22 cellular contexts compared by ENCODE assay signal in the genomic region with DNA sequence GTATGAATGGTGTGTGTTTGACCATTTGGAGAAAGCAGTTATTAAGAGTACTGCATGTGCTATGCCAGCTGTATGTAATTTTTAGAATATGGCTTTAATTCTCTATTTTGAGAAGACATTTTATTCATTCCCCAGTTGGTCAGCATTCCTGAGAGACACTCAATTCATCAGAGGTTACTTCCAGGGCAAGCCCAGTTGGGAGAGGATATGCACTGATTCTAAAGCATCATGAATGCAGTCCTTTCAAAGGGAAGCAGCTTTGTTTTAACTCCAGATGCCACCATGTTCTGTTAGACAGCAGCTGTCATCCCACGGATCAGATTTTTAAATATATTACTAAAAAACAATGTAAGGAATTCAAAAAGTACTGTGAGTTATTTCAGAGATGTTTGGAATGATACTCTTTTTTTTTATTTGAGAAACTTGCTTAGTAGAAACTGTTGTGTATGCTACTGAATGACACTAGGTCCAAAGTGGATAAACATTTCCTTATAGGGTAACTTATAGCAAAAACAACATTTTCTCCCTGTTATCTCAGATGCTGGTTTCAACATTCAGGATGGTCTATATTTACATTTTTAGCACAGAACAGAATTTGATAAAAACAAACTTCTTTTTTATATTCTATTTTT.
DNase-seq lines count a peak whose midpoint lies in the region; FAIRE-seq and TF ChIP-seq lines count a peak whose summit lies in the region.
"Had no signal": no experiment of that assay in that cellular context is flagged by ENCODE, and none has a peak within 500 bp of the region (broad histone marks: within the 10 kb centered on the region; RNA-seq: fewer than 3 reads in every experiment).

No MANE protein-coding gene starts in this region.

- H3K4me2 ChIP-seq in keratinocyte (ENCODE audit: control insufficient read depth, extremely low read depth, insufficient read depth, low read depth, low read length): no peak overlapping the region

- peaks cover 30% of the 10 kb centered on the region for H3K9me3 Mint-ChIP-seq in chondrocyte (ENCODE audit: low read depth)
- peaks cover 15% of the 10 kb centered on the region for H3K9me3 Mint-ChIP-seq in activated naive CD4-positive, alpha-beta T cell treated with anti-CD3 and anti-CD28 coated beads for 36 hours

- peaks cover 40% of the 10 kb centered on the region for H3K4me1 Mint-ChIP-seq in chondrocyte (ENCODE audit: low read depth)
- peaks cover 7% of the 10 kb centered on the region for H3K4me1 Mint-ChIP-seq in activated naive CD4-positive, alpha-beta T cell treated with anti-CD3 and anti-CD28 coated beads for 36 hours (ENCODE audit: low read depth)
- H3K4me1 Mint-ChIP-seq: naive thymus-derived CD8-positive, alpha-beta T cell had no signal

- H3K9ac ChIP-seq in keratinocyte (ENCODE audit: control insufficient read depth, extremely low read depth, insufficient read depth, low read length): no peak overlapping the region

- TF ChIP-seq CTCF in HFF-Myc (IDR thresholded peaks at IDR 0.05; ENCODE audit: low read depth, low read length, missing control alignments): no peak
- no peak for TF ChIP-seq CTCF in chondrocyte (IDR thresholded peaks at IDR 0.05)
- no peak for TF ChIP-seq CTCF in keratinocyte (optimal IDR thresholded peaks at IDR 0.05 in 1 of 3, IDR thresholded peaks at IDR 0.05 in 1 of 3, conservative IDR thresholded peaks at IDR 0.05 in 1 of 3; ENCODE audit: extremely low read depth in 1 of 3, insufficient read depth in 2 of 3, low read length in 3 of 3)
- no peak for TF ChIP-seq CTCF in sigmoid colon (IDR thresholded peaks at IDR 0.05)

- H3K27ac Mint-ChIP-seq in chondrocyte (ENCODE audit: unreplicated experiment): peak overlapping the region; percentile 65
- H3K27ac Mint-ChIP-seq in activated naive CD4-positive, alpha-beta T cell treated with anti-CD3 and anti-CD28 coated beads for 36 hours: no peak overlapping the region
- H3K27ac Mint-ChIP-seq: activated CD8-positive, alpha-beta T cell treated with anti-CD3 and anti-CD28 coated beads, Interleukin-2, amount 10 ng/mL, durations not matched to agents 7 days and 5 days; activated T-helper 17 cell treated with anti-CD3 and anti-CD28 coated beads, Interleukin-2, amount 50 U/mL, for 72 hours; naive thymus-derived CD8-positive, alpha-beta T cell had no signal

- peak; percentile 52 for FAIRE-seq in keratinocyte (lab: Jason Lieb, UNC)
- no peak for FAIRE-seq in GM19239 (lab: Jason Lieb, UNC)

- no peak overlapping the region for H3K4me3 Mint-ChIP-seq in chondrocyte (ENCODE audit: unreplicated experiment)
- no peak overlapping the region for H3K4me3 Mint-ChIP-seq in activated naive CD4-positive, alpha-beta T cell treated with anti-CD3 and anti-CD28 coated beads for 36 hours
- H3K4me3 Mint-ChIP-seq: activated CD8-positive, alpha-beta T cell treated with anti-CD3 and anti-CD28 coated beads, Interleukin-2, amount 10 ng/mL, durations not matched to agents 7 days and 5 days; activated T-helper 17 cell treated with anti-CD3 and anti-CD28 coated beads, Interleukin-2, amount 50 U/mL, for 72 hours; naive thymus-derived CD8-positive, alpha-beta T cell had no signal

- intact Hi-C loops in activated naive CD4-positive, alpha-beta T cell treated with anti-CD3 and anti-CD28 coated beads for 36 hours (cut with micrococcal nuclease): loop anchor here (5.0 kb wide), 1 partner anchor 529 kb away; a partner anchor contains a TSS
- intact Hi-C loops in sigmoid colon (cut with DNase I): no loop called here

- no peaks in the 10 kb centered on the region for H3K9me3 ChIP-seq in keratinocyte (ENCODE audit: control insufficient read depth, low read depth, low read length)
- peaks cover 0 to 7% (median 4%) of the 10 kb centered on the region in 4 donors for H3K9me3 ChIP-seq in sigmoid colon

- no peak for TF ChIP-seq EP300 in sigmoid colon (IDR thresholded peaks at IDR 0.05)

- H3K27me3 Mint-ChIP-seq in chondrocyte (ENCODE audit: low read depth): no peaks in the 10 kb centered on the region
- H3K27me3 Mint-ChIP-seq in activated naive CD4-positive, alpha-beta T cell treated with anti-CD3 and anti-CD28 coated beads for 36 hours (ENCODE audit: low read depth): no peaks in the 10 kb centered on the region
- H3K27me3 Mint-ChIP-seq: activated T-helper 17 cell treated with anti-CD3 and anti-CD28 coated beads, Interleukin-2, amount 50 U/mL, for 72 hours; naive thymus-derived CD8-positive, alpha-beta T cell had no signal

- H3K36me3 Mint-ChIP-seq in chondrocyte (ENCODE audit: low read depth): peaks cover 14% of the 10 kb centered on the region
- peaks cover 8% of the 10 kb centered on the region for H3K36me3 Mint-ChIP-seq in activated naive CD4-positive, alpha-beta T cell treated with anti-CD3 and anti-CD28 coated beads for 36 hours (ENCODE audit: low read depth)

- no peaks in the 10 kb centered on the region for H3K79me2 ChIP-seq in ACC112 (ENCODE audit: control insufficient read depth, insufficient read depth, low read length, unreplicated experiment)
- no peaks in the 10 kb centered on the region for H3K79me2 ChIP-seq in keratinocyte (ENCODE audit: control insufficient read depth, insufficient read depth, low read length)

- DNase-seq in HFF-Myc (ENCODE audit: extremely low read depth, low read depth): peak; percentile 37
- DNase-seq in chondrocyte (ENCODE audit: low spot score): no peak
- no peak for DNase-seq in keratinocyte (ENCODE audit: low read depth, low spot score)
- DNase-seq in activated naive CD4-positive, alpha-beta T cell treated with anti-CD3 and anti-CD28 coated beads for 36 hours: no peak
- no peak for DNase-seq in sigmoid colon
- DNase-seq in NCI-H2029 (lab: John Stamatoyannopoulos, UW): no peak
- DNase-seq in GM19239 (ENCODE audit: insufficient read length, low spot score): no peak
- DNase-seq: 8988T; activated CD8-positive, alpha-beta T cell treated with anti-CD3 and anti-CD28 coated beads, Interleukin-2, amount 10 ng/mL, durations not matched to agents 7 days and 5 days; Calu3; effector CD8-positive, alpha-beta T cell; head of caudate nucleus; KG1; left cardiac atrium; naive thymus-derived CD8-positive, alpha-beta T cell; NCI-H1105 treated with DMSO at 0.1 percent for 48 hours; retina; stimulated activated CD4-positive, alpha-beta T cell treated with anti-CD3 and anti-CD28 coated beads, Interleukin-2, amount 100 ng/mL, for 48 hours had no signal

- no peak for TF ChIP-seq POLR2A in sigmoid colon (IDR thresholded peaks at IDR 0.05)

- whole genome bisulfite sequencing in sigmoid colon, 2 donors: 68 to 85% methylated on average over 1 of the region's 1 CpG

- H3K27me3 ChIP-seq in ACC112 (ENCODE audit: insufficient read depth, low read length) (no peaks in the 10 kb centered on the region), keratinocyte (ENCODE audit: control insufficient read depth, extremely low read depth, insufficient read depth, low read length) (no peaks in the 10 kb centered on the region), sigmoid colon (no peaks in the 10 kb centered on the region)
- H3K27me3 ChIP-seq: ascending aorta had no signal

- H3K4me3 ChIP-seq in ACC112 (ENCODE audit: low read depth, low read length) (no peak overlapping the region), HFF-Myc (replicated peaks; ENCODE audit: low read depth, low read length) (no peak overlapping the region), keratinocyte (ENCODE audit: control insufficient read depth in 2 of 3, extremely low read depth in 1 of 3, insufficient read depth in 2 of 3, low read depth in 1 of 3, low read length in 3 of 3) (no peak overlapping the region), sigmoid colon (no peak overlapping the region)
- H3K4me3 ChIP-seq: ascending aorta had no signal

- H3K36me3 ChIP-seq in ACC112 (ENCODE audit: insufficient read depth, low read length) (0 out of 2 replicates have a peak, but pooled peaks cover 5% of the 10 kb centered on the region), keratinocyte (ENCODE audit: control insufficient read depth in 2 of 2, extremely low read depth in 1 of 2, insufficient read depth in 2 of 2, low read length in 2 of 2) (no peaks in the 10 kb centered on the region), sigmoid colon (no peaks in the 10 kb centered on the region)
- H3K36me3 ChIP-seq: ascending aorta had no signal

- CTCF ChIA-PET in activated naive CD4-positive, alpha-beta T cell treated with anti-CD3 and anti-CD28 coated beads for 36 hours (lab: Charles Lee): no interaction called here

- dilution Hi-C loops in keratinocyte (cut with MboI; ENCODE audit: extremely low pct_ligation_motif_present, low sequenced_read_pairs): no loop called here

- no peaks in the 10 kb centered on the region for H4K20me1 ChIP-seq in keratinocyte (ENCODE audit: control insufficient read depth, extremely low read depth, insufficient read depth, low read length)

- H3K4me1 ChIP-seq in ACC112 (ENCODE audit: control insufficient read depth, insufficient read depth, low read length, unreplicated experiment) (peaks cover 19% of the 10 kb centered on the region), keratinocyte (ENCODE audit: control insufficient read depth, extremely low read depth, insufficient read depth, low read length) (no peaks in the 10 kb centered on the region), sigmoid colon (peaks cover 0 to 10% (median 0%) of the 10 kb centered on the region in 4 donors)
- H3K4me1 ChIP-seq: ascending aorta had no signal

- peak overlapping the region; percentile 10; the same call in 1 of the 2 replicates for H3K27ac ChIP-seq in ACC112 (ENCODE audit: low read depth, low read length)
- H3K27ac ChIP-seq in keratinocyte (ENCODE audit: control insufficient read depth, insufficient read depth, low read length): no peak overlapping the region
- peak overlapping the region in 1 of 4 donors; percentile 39 for H3K27ac ChIP-seq in sigmoid colon
- H3K27ac ChIP-seq: ascending aorta, VCaP had no signal

- H2AFZ ChIP-seq in ACC112 (ENCODE audit: low read length, unreplicated experiment) (no peak overlapping the region), keratinocyte (ENCODE audit: control insufficient read depth, low read length) (no peak overlapping the region)

- no peaks in the 10 kb centered on the region for H3K9me1 ChIP-seq in keratinocyte (ENCODE audit: control insufficient read depth, extremely low read depth, insufficient read depth, low read length)
